Comparison of ENCODE assay signal across 21 cellular contexts in the genomic region with DNA sequence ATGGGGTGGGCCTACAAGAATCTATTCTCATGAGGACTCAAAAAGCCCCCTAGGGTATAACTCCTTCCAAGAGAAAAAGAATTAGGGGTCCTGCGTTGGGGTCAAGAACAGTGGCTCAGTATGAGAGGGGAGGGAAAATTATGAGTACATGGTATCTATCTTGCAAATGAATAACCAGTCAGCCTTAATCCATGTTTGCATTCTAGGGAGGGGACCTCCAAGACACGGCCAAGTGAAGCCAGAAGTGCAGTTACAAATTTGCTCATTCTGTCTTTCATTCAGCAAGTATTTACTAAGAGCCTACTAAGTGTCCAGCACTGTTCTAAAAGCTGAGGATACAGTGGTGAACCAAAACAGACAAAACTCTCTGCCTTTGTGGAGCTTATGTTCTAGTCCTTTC.
A peak's percentile ranks its signal among the peaks of the same experiment; 100 is the strongest.
DNase-seq lines count a peak whose midpoint lies in the region; ATAC-seq, FAIRE-seq and TF ChIP-seq lines count a peak whose summit lies in the region.
"Had no signal": no experiment of that assay in that cellular context is flagged by ENCODE, and none has a peak within 500 bp of the region (broad histone marks: within the 10 kb centered on the region; RNA-seq: fewer than 3 reads in every experiment).

No MANE protein-coding gene starts in this region.

- H3K27me3 Mint-ChIP-seq in Caco-2 (ENCODE audit: insufficient read depth, unreplicated experiment) = no peaks in the 10 kb centered on the region
- H3K27me3 Mint-ChIP-seq: brain, IgD-negative memory B cell had no signal

- H3K4me1 Mint-ChIP-seq in Caco-2 (ENCODE audit: low read depth, unreplicated experiment) = peaks cover 18% of the 10 kb centered on the region
- H3K4me1 Mint-ChIP-seq: brain had no signal

- DNase-seq in Caco-2 = no peak
- DNase-seq in RCC 7860 (ENCODE audit: low spot score) = peak; percentile 37
- DNase-seq in hepatocyte (ENCODE audit: low spot score) = no peak
- DNase-seq in posterior vena cava (ENCODE audit: low spot score) = no peak
- DNase-seq in HEK293T (ENCODE audit: extremely low spot score) = no peak
- no peak for DNase-seq in sciatic nerve (ENCODE audit: low spot score)
- DNase-seq: activated naive CD4-positive, alpha-beta T cell; activated T-cell treated with anti-CD3 and anti-CD28 coated beads, Interleukin-2, amount 50 U/mL, for 72 hours; adrenal gland; heart left ventricle; NCI-H1092 treated with DMSO at 0.1 percent for 48 hours; NCI-H187; NCI-H526 had no signal

- 70% methylated on average over 2 of the region's 2 CpGs for WGBS in hepatocyte (ENCODE audit: low lambda C conversion rate, missing lambda C conversion rate)

- no peaks in the 10 kb centered on the region for H3K9me2 ChIP-seq in hepatocyte (replicated peaks; ENCODE audit: insufficient read depth)

- peak overlapping the region; percentile 67 for H3K4me3 Mint-ChIP-seq in Caco-2 (ENCODE audit: unreplicated experiment)
- H3K4me3 Mint-ChIP-seq: activated T-cell treated with anti-CD3 and anti-CD28 coated beads, Interleukin-2, amount 50 U/mL, for 72 hours; brain; GM23338 had no signal

- no peaks in the 10 kb centered on the region for H3K36me3 ChIP-seq in Caco-2 (ENCODE audit: control insufficient read depth, insufficient read depth, low read length)
- no peaks in the 10 kb centered on the region for H3K36me3 ChIP-seq in hepatocyte (replicated peaks; ENCODE audit: insufficient read depth, low read depth)
- no peaks in the 10 kb centered on the region for H3K36me3 ChIP-seq in skeletal muscle satellite cell (ENCODE audit: insufficient read depth, low read length)
- H3K36me3 ChIP-seq: adrenal gland, heart left ventricle, neutrophil, tibial nerve had no signal

- no peak for FAIRE-seq in RCC 7860 (lab: Jason Lieb, UNC)

- POLR2A ChIA-PET in Caco-2 (lab: Charles Lee) = no interaction called here
- POLR2A ChIA-PET in HEK293T (lab: Yijun Ruan, JAX) = no interaction called here

- H3K27ac Mint-ChIP-seq in Caco-2 (ENCODE audit: unreplicated experiment) = no peak overlapping the region
- H3K27ac Mint-ChIP-seq: activated T-cell treated with anti-CD3 and anti-CD28 coated beads, Interleukin-2, amount 50 U/mL, for 72 hours; brain; GM23338 had no signal

- H3K36me3 Mint-ChIP-seq in Caco-2 (ENCODE audit: insufficient read depth, unreplicated experiment) = peaks cover 12% of the 10 kb centered on the region
- H3K36me3 Mint-ChIP-seq: brain had no signal

- no peak overlapping the region for H3K4me2 ChIP-seq in hepatocyte
- no peak overlapping the region for H3K4me2 ChIP-seq in skeletal muscle satellite cell (ENCODE audit: low read length)
- H3K4me2 ChIP-seq: GM23338 had no signal

- H3K79me2 ChIP-seq in hepatocyte = no peaks in the 10 kb centered on the region

- peaks cover 24% of the 10 kb centered on the region for H3K9me3 Mint-ChIP-seq in Caco-2 (ENCODE audit: unreplicated experiment)

- no peak overlapping the region for H2AFZ ChIP-seq in hepatocyte
- H2AFZ ChIP-seq: GM23338 had no signal

- H3K4me3 ChIP-seq in Caco-2 (ENCODE audit: low read depth, low read length) (no peak overlapping the region), hepatocyte (no peak overlapping the region), skeletal muscle satellite cell (ENCODE audit: low read length) (no peak overlapping the region)
- H3K4me3 ChIP-seq: adrenal gland, GM23338, heart left ventricle, tibial nerve had no signal

- intact Hi-C loops in Caco-2 (cut with micrococcal nuclease; ENCODE audit: unreplicated experiment) (loop anchor here (5.0 kb wide), 1 partner anchor 96 kb away; a partner anchor contains a TSS), posterior vena cava (cut with DNase I) (no loop called here), sciatic nerve (cut with DNase I) (no loop called here)

- ATAC-seq in HG03521 (IDR thresholded peaks at IDR 0.05; ENCODE audit: unreplicated experiment) = no peak
- ATAC-seq in sciatic nerve = no peak
- ATAC-seq: activated T-cell treated with anti-CD3 and anti-CD28 coated beads, Interleukin-2, amount 50 U/mL, for 72 hours; GM23338; heart left ventricle had no signal

- BruUV-seq in Caco-2 (replicated peaks; lab: Mats Ljungman, UMichigan) = no TSS peak

- peak overlapping the region; percentile 14 for H3K9ac ChIP-seq in skeletal muscle satellite cell (ENCODE audit: low read depth, low read length)

- H4K20me1 ChIP-seq in hepatocyte (ENCODE audit: insufficient read depth, poor library complexity, severe bottlenecking) = no peaks in the 10 kb centered on the region

- peak overlapping the region; percentile 56 for H3K27ac ChIP-seq in hepatocyte
- H3K27ac ChIP-seq: adrenal gland, C4-2B, heart left ventricle, neutrophil, tibial nerve had no signal

- H3K9me3 ChIP-seq in Caco-2 (peaks cover 44% of the 10 kb centered on the region), hepatocyte (ENCODE audit: low read depth) (peaks cover 4% of the 10 kb centered on the region), skeletal muscle satellite cell (replicated peaks; ENCODE audit: low read length) (no peaks in the 10 kb centered on the region)
- H3K9me3 ChIP-seq: adrenal gland, heart left ventricle, neutrophil, tibial nerve had no signal

- CTCF ChIA-PET in Caco-2 (lab: Charles Lee) = no interaction called here
- CTCF ChIA-PET in HEK293T (lab: Yijun Ruan, JAX) = no interaction called here

- no peak for TF ChIP-seq CTCF in Caco-2 (IDR thresholded peaks at IDR 0.05; ENCODE audit: insufficient read depth in 1 of 2, low read depth in 1 of 2, low read length in 1 of 2, severe bottlenecking in 1 of 2, unreplicated experiment in 1 of 2)
- no peak for TF ChIP-seq CTCF in hepatocyte (IDR thresholded peaks at IDR 0.05; ENCODE audit: poor library complexity)

- H3K27me3 ChIP-seq in Caco-2 (replicated peaks; ENCODE audit: control insufficient read depth, insufficient read depth, low read length) (no peaks in the 10 kb centered on the region), hepatocyte (no peaks in the 10 kb centered on the region), skeletal muscle satellite cell (ENCODE audit: control insufficient read depth, insufficient read depth, low read length) (no peaks in the 10 kb centered on the region)
- H3K27me3 ChIP-seq: adrenal gland, heart left ventricle, neutrophil, tibial nerve had no signal

- peaks cover 27% of the 10 kb centered on the region for H3K4me1 ChIP-seq in Caco-2
- no peaks in the 10 kb centered on the region for H3K4me1 ChIP-seq in hepatocyte (ENCODE audit: insufficient read depth)
- H3K4me1 ChIP-seq in skeletal muscle satellite cell (ENCODE audit: control insufficient read depth, insufficient read depth, low read length) = peaks cover 28% of the 10 kb centered on the region
- H3K4me1 ChIP-seq: adrenal gland, tibial nerve had no signal

TF ChIP-seq in HEK293T, 16 proteins besides CTCF, POLR2A, EP300 and RAD21:
- no peak for TF ChIP-seq TARDBP (IDR thresholded peaks at IDR 0.05)
- no peak for TF ChIP-seq ARNT (IDR thresholded peaks at IDR 0.05)
- no peak for TF ChIP-seq FOXM1 (IDR thresholded peaks at IDR 0.05; ENCODE audit: borderline replicate concordance)
- no peak for TF ChIP-seq FOXK2 (IDR thresholded peaks at IDR 0.05)
- no peak for TF ChIP-seq HDGF (IDR thresholded peaks at IDR 0.05; ENCODE audit: borderline replicate concordance)
- no peak for TF ChIP-seq SP1 (IDR thresholded peaks at IDR 0.05)
- TF ChIP-seq, protein P1, sequence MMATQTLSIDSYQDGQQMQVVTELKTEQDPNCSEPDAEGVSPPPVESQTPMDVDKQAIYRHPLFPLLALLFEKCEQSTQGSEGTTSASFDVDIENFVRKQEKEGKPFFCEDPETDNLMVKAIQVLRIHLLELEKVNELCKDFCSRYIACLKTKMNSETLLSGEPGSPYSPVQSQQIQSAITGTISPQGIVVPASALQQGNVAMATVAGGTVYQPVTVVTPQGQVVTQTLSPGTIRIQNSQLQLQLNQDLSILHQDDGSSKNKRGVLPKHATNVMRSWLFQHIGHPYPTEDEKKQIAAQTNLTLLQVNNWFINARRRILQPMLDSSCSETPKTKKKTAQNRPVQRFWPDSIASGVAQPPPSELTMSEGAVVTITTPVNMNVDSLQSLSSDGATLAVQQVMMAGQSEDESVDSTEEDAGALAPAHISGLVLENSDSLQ (IDR thresholded peaks at IDR 0.05) = no peak
- TF ChIP-seq L3MBTL2 (conservative IDR thresholded peaks at IDR 0.05) = no peak
- no peak for TF ChIP-seq FOXA1 (IDR thresholded peaks at IDR 0.05)
- TF ChIP-seq SUZ12 (IDR thresholded peaks at IDR 0.05) = no peak
- TF ChIP-seq ELF4 (IDR thresholded peaks at IDR 0.05) = no peak
